Comparison of ENCODE assay signal across 2 cellular contexts in the genomic region with DNA sequence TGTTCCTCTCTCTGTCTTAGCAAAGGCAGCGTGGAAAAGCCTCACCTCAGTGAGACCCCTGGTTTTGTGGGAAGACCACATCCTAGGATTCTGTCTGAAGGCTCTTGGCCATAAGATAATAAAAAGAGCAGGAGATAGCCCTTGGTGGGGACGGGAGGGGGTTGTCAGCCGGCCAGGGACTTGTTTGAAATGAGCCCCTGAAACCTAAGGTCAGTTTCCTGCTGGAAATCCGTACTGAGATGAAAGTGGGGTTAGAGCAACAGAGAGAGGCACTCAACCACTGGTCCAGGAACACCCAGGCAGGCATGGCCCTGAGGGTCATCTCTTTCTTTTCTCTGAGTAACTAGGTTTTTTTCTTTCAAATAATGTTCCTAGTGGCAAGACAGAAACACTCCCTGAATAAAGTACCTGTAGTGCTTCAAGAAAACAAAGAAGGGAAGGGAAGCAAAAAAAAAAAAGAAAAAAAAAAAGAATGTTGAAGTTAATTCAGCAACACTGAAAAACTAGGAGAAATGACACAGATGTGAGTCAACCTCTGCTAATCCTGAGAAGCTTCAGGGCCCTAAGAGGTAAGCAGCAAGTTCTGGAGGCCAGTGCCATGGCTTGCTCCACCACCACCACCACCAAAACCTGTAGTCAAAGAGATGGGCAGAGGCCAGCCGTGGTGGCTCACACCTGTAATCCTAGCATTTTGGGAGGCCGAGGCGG.
TF ChIP-seq lines count a peak whose summit lies in the region.

No MANE protein-coding gene starts in this region.

TF ChIP-seq in A549, 52 proteins besides CTCF, POLR2A, EP300 and RAD21:
- TF ChIP-seq HOXB13 (CRISPR knock-in tag; IDR thresholded peaks at IDR 0.05; ENCODE audit: low read depth) (0 out of 2 replicates have a peak, but pooled peaks have one; percentile 38), FOSL2 (IDR thresholded peaks at IDR 0.05) (no peak), FOSL2 (CRISPR knock-in tag; IDR thresholded peaks at IDR 0.05) (0 out of 2 replicates have a peak, but pooled peaks have one; percentile 8), BCL3 (IDR thresholded peaks at IDR 0.05) (no peak), ELK1 (IDR thresholded peaks at IDR 0.05; ENCODE audit: low read depth, low read length) (no peak), JUNB (IDR thresholded peaks at IDR 0.05) (0 out of 2 replicates have a peak, but pooled peaks have one; percentile 26), MAZ (IDR thresholded peaks at IDR 0.05; ENCODE audit: borderline replicate concordance, low read depth, low read length) (no peak), BHLHE40 (IDR thresholded peaks at IDR 0.05; ENCODE audit: low read depth, low read length) (no peak), MAX (IDR thresholded peaks at IDR 0.05) (no peak)
- TF ChIP-seq, protein P1, sequence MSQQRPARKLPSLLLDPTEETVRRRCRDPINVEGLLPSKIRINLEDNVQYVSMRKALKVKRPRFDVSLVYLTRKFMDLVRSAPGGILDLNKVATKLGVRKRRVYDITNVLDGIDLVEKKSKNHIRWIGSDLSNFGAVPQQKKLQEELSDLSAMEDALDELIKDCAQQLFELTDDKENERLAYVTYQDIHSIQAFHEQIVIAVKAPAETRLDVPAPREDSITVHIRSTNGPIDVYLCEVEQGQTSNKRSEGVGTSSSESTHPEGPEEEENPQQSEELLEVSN (IDR thresholded peaks at IDR 0.05; ENCODE audit: borderline replicate concordance, low read depth): no peak
- TF ChIP-seq, protein P2, sequence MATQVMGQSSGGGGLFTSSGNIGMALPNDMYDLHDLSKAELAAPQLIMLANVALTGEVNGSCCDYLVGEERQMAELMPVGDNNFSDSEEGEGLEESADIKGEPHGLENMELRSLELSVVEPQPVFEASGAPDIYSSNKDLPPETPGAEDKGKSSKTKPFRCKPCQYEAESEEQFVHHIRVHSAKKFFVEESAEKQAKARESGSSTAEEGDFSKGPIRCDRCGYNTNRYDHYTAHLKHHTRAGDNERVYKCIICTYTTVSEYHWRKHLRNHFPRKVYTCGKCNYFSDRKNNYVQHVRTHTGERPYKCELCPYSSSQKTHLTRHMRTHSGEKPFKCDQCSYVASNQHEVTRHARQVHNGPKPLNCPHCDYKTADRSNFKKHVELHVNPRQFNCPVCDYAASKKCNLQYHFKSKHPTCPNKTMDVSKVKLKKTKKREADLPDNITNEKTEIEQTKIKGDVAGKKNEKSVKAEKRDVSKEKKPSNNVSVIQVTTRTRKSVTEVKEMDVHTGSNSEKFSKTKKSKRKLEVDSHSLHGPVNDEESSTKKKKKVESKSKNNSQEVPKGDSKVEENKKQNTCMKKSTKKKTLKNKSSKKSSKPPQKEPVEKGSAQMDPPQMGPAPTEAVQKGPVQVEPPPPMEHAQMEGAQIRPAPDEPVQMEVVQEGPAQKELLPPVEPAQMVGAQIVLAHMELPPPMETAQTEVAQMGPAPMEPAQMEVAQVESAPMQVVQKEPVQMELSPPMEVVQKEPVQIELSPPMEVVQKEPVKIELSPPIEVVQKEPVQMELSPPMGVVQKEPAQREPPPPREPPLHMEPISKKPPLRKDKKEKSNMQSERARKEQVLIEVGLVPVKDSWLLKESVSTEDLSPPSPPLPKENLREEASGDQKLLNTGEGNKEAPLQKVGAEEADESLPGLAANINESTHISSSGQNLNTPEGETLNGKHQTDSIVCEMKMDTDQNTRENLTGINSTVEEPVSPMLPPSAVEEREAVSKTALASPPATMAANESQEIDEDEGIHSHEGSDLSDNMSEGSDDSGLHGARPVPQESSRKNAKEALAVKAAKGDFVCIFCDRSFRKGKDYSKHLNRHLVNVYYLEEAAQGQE (IDR thresholded peaks at IDR 0.05): no peak
TF ChIP-seq in A549: peak in this region for 3.

TF ChIP-seq in IMR-90, 13 proteins besides CTCF, POLR2A, EP300 and RAD21:
- TF ChIP-seq SMC3 (IDR thresholded peaks at IDR 0.05; ENCODE audit: low read depth, low read length): no peak
- TF ChIP-seq MXI1 (IDR thresholded peaks at IDR 0.05; ENCODE audit: borderline replicate concordance, low read depth, low read length): no peak
- no peak for TF ChIP-seq MAFK (IDR thresholded peaks at IDR 0.05; ENCODE audit: low read depth, low read length)
- TF ChIP-seq CEBPB (IDR thresholded peaks at IDR 0.05; ENCODE audit: low read depth, low read length): no peak
- no peak for TF ChIP-seq RCOR1 (IDR thresholded peaks at IDR 0.05; ENCODE audit: insufficient replicate concordance, low read length)
- no peak for TF ChIP-seq RFX5 (IDR thresholded peaks at IDR 0.05; ENCODE audit: low read depth, low read length)
- no peak for TF ChIP-seq BHLHE40 (IDR thresholded peaks at IDR 0.05; ENCODE audit: low read depth, low read length)
- no peak for TF ChIP-seq FOS (IDR thresholded peaks at IDR 0.05; ENCODE audit: low read depth, low read length)
- TF ChIP-seq CHD1 (IDR thresholded peaks at IDR 0.05; ENCODE audit: low read depth, low read length): no peak
TF ChIP-seq in IMR-90: peak in this region for 0.
